Comparison of ENCODE assay signal across 30 cellular contexts in the genomic region with DNA sequence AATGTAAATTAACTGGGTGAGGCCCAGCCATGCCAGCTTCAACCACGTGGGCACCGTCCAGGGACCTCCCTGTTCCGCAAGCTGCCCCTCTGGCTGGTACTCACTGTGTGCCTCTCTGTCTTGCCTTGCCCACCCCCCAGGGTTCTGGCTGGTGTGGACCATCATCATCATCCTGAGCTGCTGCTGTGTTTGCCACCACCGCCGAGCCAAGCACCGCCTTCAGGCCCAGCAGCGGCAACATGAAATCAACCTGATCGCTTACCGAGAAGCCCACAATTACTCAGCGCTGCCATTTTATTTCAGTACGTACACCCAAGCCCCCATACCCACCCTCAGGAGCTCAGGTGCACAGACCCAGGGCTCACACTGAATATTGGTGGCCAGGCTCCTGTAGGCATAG. TPM values are rescaled to one million over a fixed set of nuclear protein-coding genes. Genes with fewer than 3 reads are reported as not detected.
"Had no signal": no experiment of that assay in that cellular context is flagged by ENCODE, and none has a peak within 500 bp of the region (broad histone marks: within the 10 kb centered on the region; RNA-seq: fewer than 3 reads in every experiment).

No MANE protein-coding gene starts in this region.

- H3K4me3 ChIP-seq: heart right ventricle, mucosa of descending colon, tibial nerve had no signal

- H3K27ac Mint-ChIP-seq: activated naive CD4-positive, alpha-beta T cell treated with anti-CD3 and anti-CD28 coated beads, Interleukin-2, amount 10 ng/mL, durations not matched to agents 7 days and 5 days; activated T-cell treated with anti-CD3 and anti-CD28 coated beads, Interleukin-2, amount 50 U/mL, for 72 hours; memory B cell; nephron progenitor cell; stimulated activated naive CD8-positive, alpha-beta T cell treated with anti-CD3 and anti-CD28 coated beads, Interleukin-15, Interleukin-2, amounts not matched to agents 100 ng/mL and 50 ng/mL, for 24 hours; T-cell; T-helper 2 cell treated with Interferon-gamma antibody and Interleukin-4, amounts not matched to agents 5 μg/mL and 100 μg/mL, for 36 hours had no signal

- ATAC-seq: activated T-cell treated with anti-CD3 and anti-CD28 coated beads, Interleukin-2, amount 50 U/mL, for 72 hours; heart right ventricle; left cardiac atrium; mucosa of descending colon; right cardiac atrium; T-cell had no signal

- H3K9ac ChIP-seq: parathyroid adenoma had no signal

- DNase-seq: activated CD4-positive, alpha-beta T cell treated with anti-CD3 and anti-CD28 coated beads, Interleukin-2, amount 50 U/mL, for 48 hours; activated CD8-positive, alpha-beta memory T cell treated with anti-CD3 and anti-CD28 coated beads, Interleukin-2, amount 50 U/mL, for 48 hours; activated effector memory CD4-positive, alpha-beta T cell treated with Interleukin-2 at 50 U/mL for 16 hours; activated naive CD4-positive, alpha-beta T cell treated with anti-CD3 and anti-CD28 coated beads, Interleukin-2, amount 10 ng/mL, durations not matched to agents 7 days and 5 days; activated T-cell treated with anti-CD3 and anti-CD28 coated beads, Interleukin-2, amount 50 U/mL, for 72 hours; aorta; central memory CD4-positive, alpha-beta T cell; effector memory CD4-positive, alpha-beta T cell; heart right ventricle; islet precursor cell; left cardiac atrium; mucosa of descending colon; nephron progenitor cell; nucleus accumbens; right cardiac atrium; stimulated activated CD4-positive, alpha-beta T cell treated with anti-CD3 and anti-CD28 coated beads, Interleukin-4, amount 100 ng/mL, for 4 hours; substantia nigra; T-cell had no signal

- H3K27me3 Mint-ChIP-seq: activated naive CD4-positive, alpha-beta T cell treated with anti-CD3 and anti-CD28 coated beads, Interleukin-2, amount 10 ng/mL, durations not matched to agents 7 days and 5 days; memory B cell; stimulated activated naive CD8-positive, alpha-beta T cell treated with anti-CD3 and anti-CD28 coated beads, Interleukin-15, Interleukin-2, amounts not matched to agents 100 ng/mL and 50 ng/mL, for 24 hours; T-cell had no signal

- H3K27ac ChIP-seq: parathyroid adenoma, VCaP had no signal

- H3K27me3 ChIP-seq: heart right ventricle, tibial nerve had no signal

- FAIRE-seq: endothelial cell of umbilical vein had no signal

- H3K9me3 ChIP-seq: heart right ventricle, mucosa of descending colon, tibial nerve had no signal

- H3K4me3 Mint-ChIP-seq: activated naive CD4-positive, alpha-beta T cell treated with anti-CD3 and anti-CD28 coated beads, Interleukin-2, amount 10 ng/mL, durations not matched to agents 7 days and 5 days; activated T-cell treated with anti-CD3 and anti-CD28 coated beads, Interleukin-2, amount 50 U/mL, for 72 hours; memory B cell; nephron progenitor cell; stimulated activated naive CD8-positive, alpha-beta T cell treated with anti-CD3 and anti-CD28 coated beads, Interleukin-15, Interleukin-2, amounts not matched to agents 100 ng/mL and 50 ng/mL, for 24 hours; T-cell; T-helper 2 cell treated with Interferon-gamma antibody and Interleukin-4, amounts not matched to agents 5 μg/mL and 100 μg/mL, for 36 hours had no signal

- H2AFZ ChIP-seq: parathyroid adenoma had no signal

- H3K9me3 Mint-ChIP-seq: activated naive CD4-positive, alpha-beta T cell treated with anti-CD3 and anti-CD28 coated beads, Interleukin-2, amount 10 ng/mL, durations not matched to agents 7 days and 5 days; activated T-cell treated with anti-CD3 and anti-CD28 coated beads, Interleukin-2, amount 50 U/mL, for 72 hours; memory B cell; nephron progenitor cell; stimulated activated naive CD8-positive, alpha-beta T cell treated with anti-CD3 and anti-CD28 coated beads, Interleukin-15, Interleukin-2, amounts not matched to agents 100 ng/mL and 50 ng/mL, for 24 hours; T-cell; T-helper 2 cell treated with Interferon-gamma antibody and Interleukin-4, amounts not matched to agents 5 μg/mL and 100 μg/mL, for 36 hours had no signal

RNA-seq across cellular contexts. Expression of a gene that starts 27.5 kb away (rescaled TPM):
- total RNA-seq: activated CD8-positive, alpha-beta memory T cell treated with anti-CD3 and anti-CD28 coated beads for 36 hours; activated T-cell treated with anti-CD3 and anti-CD28 coated beads, Interleukin-2, amount 50 U/mL, for 72 hours; dermis microvascular lymphatic vessel endothelial cell; endothelial cell of umbilical vein; fibroblast of villous mesenchyme; left cardiac atrium; pulmonary artery endothelial cell; right cardiac atrium; tibial nerve; urinary bladder had no signal
- polyA plus RNA-seq: endothelial cell of umbilical vein, urinary bladder had no signal

RNA-seq across cellular contexts. Expression of a gene that starts 59.5 kb away (rescaled TPM):
- total RNA-seq: endothelial cell of umbilical vein had no signal
